In genomic region chr2:207833265-207833751, GRCh38 we compare ENCODE assay signal across 11 cellular contexts.
A peak's percentile ranks its signal among the peaks of the same experiment; 100 is the strongest.
DNase-seq lines count a peak whose midpoint lies in the region; ATAC-seq, FAIRE-seq and TF ChIP-seq lines count a peak whose summit lies in the region.
"Had no signal": no experiment of that assay in that cellular context is flagged by ENCODE, and none has a peak within 500 bp of the region (broad histone marks: within the 10 kb centered on the region; RNA-seq: fewer than 3 reads in every experiment).

No MANE protein-coding gene starts in this region.

- no peak for TF ChIP-seq POLR2A in H54 (IDR thresholded peaks at IDR 0.05; ENCODE audit: low read depth, low read length)

- H3K27ac ChIP-seq in aorta (ENCODE audit: low read depth in 1 of 2, low read length in 2 of 2) (no peak overlapping the region), coronary artery (no peak overlapping the region)
- H3K27ac ChIP-seq: vagina had no signal

- DNase-seq in kidney glomerular epithelial cell (lab: John Stamatoyannopoulos, UW) (peak; percentile 10), aorta (no peak), coronary artery (ENCODE audit: low spot score) (no peak), NCI-H446 treated with DMSO at 0.1 percent for 48 hours (lab: John Stamatoyannopoulos, UW) (no peak), H54 (ENCODE audit: insufficient read length, low spot score) (no peak)
- DNase-seq: kidney, NCI-H2029 treated with DMSO at 0.1 percent for 48 hours had no signal

- H3K27me3 ChIP-seq in aorta (ENCODE audit: control insufficient read depth in 1 of 2, insufficient read depth in 2 of 2, low read length in 1 of 2): no peaks in the 10 kb centered on the region
- H3K27me3 ChIP-seq: vagina had no signal

- intact Hi-C loops in aorta (cut with DNase I): no loop called here

- no peaks in the 10 kb centered on the region for H3K36me3 ChIP-seq in aorta (ENCODE audit: control insufficient read depth in 1 of 2, insufficient read depth in 2 of 2, low read length in 1 of 2)

- H3K4me1 ChIP-seq in aorta (ENCODE audit: control insufficient read depth in 1 of 2, insufficient read depth in 2 of 2, low read length in 2 of 2): no peaks in the 10 kb centered on the region

- FAIRE-seq in H54 (lab: Jason Lieb, UNC): no peak
- FAIRE-seq: kidney had no signal

- ATAC-seq in GM18861 (IDR thresholded peaks at IDR 0.05; ENCODE audit: unreplicated experiment) (peak; percentile 99), GM21576 (IDR thresholded peaks at IDR 0.05; ENCODE audit: unreplicated experiment) (peak; percentile 99), HG03432 (IDR thresholded peaks at IDR 0.05; ENCODE audit: unreplicated experiment) (peak; percentile 99), aorta (ENCODE audit: low FRiP score) (no peak)

- TF ChIP-seq CTCF in coronary artery (IDR thresholded peaks at IDR 0.05): no peak

- H3K4me3 ChIP-seq in aorta (ENCODE audit: low read length in 2 of 2) (no peak overlapping the region), coronary artery (no peak overlapping the region)
- H3K4me3 ChIP-seq: vagina had no signal

- no peaks in the 10 kb centered on the region for H3K9me3 ChIP-seq in aorta (ENCODE audit: control insufficient read depth, low read length)
- H3K9me3 ChIP-seq: vagina had no signal

- WGBS in aorta, 2 donors: 90 to 93% methylated on average over 3 of the region's 3 CpGs
